1 cellular context compared by ENCODE assay signal in the genomic region with DNA sequence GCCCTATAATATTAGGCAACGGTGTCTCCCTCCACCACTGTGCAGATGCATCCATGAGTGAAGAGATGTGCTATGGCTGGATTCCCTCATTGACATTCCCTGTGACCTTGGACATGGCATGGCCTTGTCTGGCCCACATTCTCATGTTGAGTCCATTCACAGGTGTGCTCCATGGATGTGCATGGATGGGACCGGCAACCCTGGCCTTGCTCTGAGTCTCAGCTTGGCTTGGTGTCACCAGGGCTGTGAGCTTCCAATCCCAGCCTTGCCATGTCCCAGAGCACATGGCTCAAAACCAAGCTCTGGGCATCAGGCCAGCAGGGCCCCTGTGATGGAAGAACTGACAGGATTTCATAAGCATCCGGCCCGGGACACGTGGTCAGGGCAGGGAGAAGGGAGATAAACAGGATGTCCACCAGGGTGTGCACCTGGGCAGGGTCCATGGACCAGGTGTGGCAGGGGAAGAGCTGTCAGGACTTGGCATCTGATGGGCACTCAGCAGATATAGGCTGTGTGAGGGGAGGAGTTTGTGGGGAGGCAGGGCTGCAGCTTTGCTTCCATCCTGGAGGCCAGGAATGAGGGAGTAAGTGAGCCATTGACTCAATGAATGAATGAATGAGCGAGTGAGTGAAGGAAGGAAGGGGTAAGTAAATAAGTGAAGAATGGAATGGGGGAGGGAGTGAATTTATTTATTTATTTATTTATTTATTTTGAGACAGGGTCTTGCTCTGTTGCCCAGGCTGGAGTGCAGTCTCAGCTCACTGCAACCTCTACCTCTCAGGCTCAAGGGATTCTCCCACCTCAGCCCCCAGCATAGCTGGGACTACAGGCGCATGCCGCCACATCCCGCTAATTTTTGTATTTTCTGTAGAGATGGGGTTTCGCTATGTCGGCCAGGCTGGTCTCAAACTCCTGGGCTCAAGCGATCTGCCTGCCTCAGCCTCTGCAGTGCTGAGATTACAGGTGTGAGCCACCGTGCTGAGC.
TF ChIP-seq lines count a peak whose summit lies in the region.

No MANE protein-coding gene starts in this region.

TF ChIP-seq in HepG2, 621 proteins besides CTCF, POLR2A, EP300 and RAD21 (continued from another document and continues in another):
- TF ChIP-seq HNF4A (CRISPR knock-in tag; IDR thresholded peaks at IDR 0.05) (peak; percentile 94), ISL2 (CRISPR knock-in tag; IDR thresholded peaks at IDR 0.05) (peak; percentile 81), RCOR2 (CRISPR knock-in tag; IDR thresholded peaks at IDR 0.05) (peak; percentile 99), HOXA3 (CRISPR knock-in tag; IDR thresholded peaks at IDR 0.05) (peak; percentile 98), ZNF883 (CRISPR knock-in tag; IDR thresholded peaks at IDR 0.05; ENCODE audit: not compliant biosample characterization) (peak; percentile 98), ZNF660 (CRISPR knock-in tag; IDR thresholded peaks at IDR 0.05; ENCODE audit: borderline replicate concordance, low read depth) (peak; percentile 83; the same call in 1 of the 2 replicates), ZNF512B (CRISPR knock-in tag; IDR thresholded peaks at IDR 0.05; ENCODE audit: borderline replicate concordance) (peak; percentile 73), ZNF546 (CRISPR knock-in tag; conservative IDR thresholded peaks at IDR 0.05) (peak; percentile 86; the same call in 1 of the 2 replicates), GATAD2A (CRISPR knock-in tag; IDR thresholded peaks at IDR 0.05) (peak; percentile 100), NCOA5 (CRISPR knock-in tag; IDR thresholded peaks at IDR 0.05) (0 out of 2 replicates have a peak, but pooled peaks have one; percentile 32), TCF12 (IDR thresholded peaks at IDR 0.05) (no peak), TCF12 (CRISPR knock-in tag; IDR thresholded peaks at IDR 0.05) (peak; percentile 53; the same call in 1 of the 2 replicates), ATF7-NPFF (CRISPR knock-in tag; IDR thresholded peaks at IDR 0.05; ENCODE audit: low read depth) (peak; percentile 96), ZNF674 (CRISPR knock-in tag; IDR thresholded peaks at IDR 0.05; ENCODE audit: low read depth) (peak; percentile 71; the same call in 1 of the 2 replicates), EEA1 (CRISPR knock-in tag; IDR thresholded peaks at IDR 0.05; ENCODE audit: borderline replicate concordance) (peak; percentile 77; the same call in 1 of the 2 replicates), MAFG (CRISPR knock-in tag; IDR thresholded peaks at IDR 0.05) (no peak), YEATS2 (CRISPR knock-in tag; IDR thresholded peaks at IDR 0.05; ENCODE audit: borderline replicate concordance) (peak; percentile 98), KLF9 (CRISPR knock-in tag; IDR thresholded peaks at IDR 0.05; ENCODE audit: low read depth) (peak; percentile 98), ZC3H13 (CRISPR knock-in tag; IDR thresholded peaks at IDR 0.05) (peak; percentile 95), ZFY (CRISPR knock-in tag; IDR thresholded peaks at IDR 0.05) (peak; percentile 96), EZH2 (conservative IDR thresholded peaks at IDR 0.05; ENCODE audit: low read depth, low read length) (no peak), MZF1 (CRISPR knock-in tag; IDR thresholded peaks at IDR 0.05; ENCODE audit: borderline replicate concordance) (0 out of 2 replicates have a peak, but pooled peaks have one; percentile 18), PCBP2 (optimal IDR thresholded peaks at IDR 0.05; ENCODE audit: low read depth, low read length, poor library complexity, severe bottlenecking) (no peak), SP1 (IDR thresholded peaks at IDR 0.05) (no peak), SP1 (CRISPR knock-in tag; IDR thresholded peaks at IDR 0.05) (no peak; the same call in none of the 2 replicates), ZFYVE20 (CRISPR knock-in tag; IDR thresholded peaks at IDR 0.05; ENCODE audit: borderline replicate concordance, low read depth) (0 out of 2 replicates have a peak, but pooled peaks have one; percentile 19), MIXL1 (CRISPR knock-in tag; IDR thresholded peaks at IDR 0.05) (peak; percentile 99), ZBTB44 (CRISPR knock-in tag; IDR thresholded peaks at IDR 0.05) (peak; percentile 95), RFXANK (CRISPR knock-in tag; IDR thresholded peaks at IDR 0.05) (peak; percentile 95), GZF1 (CRISPR knock-in tag; IDR thresholded peaks at IDR 0.05) (0 out of 2 replicates have a peak, but pooled peaks have one; percentile 22), JUNB (CRISPR knock-in tag; IDR thresholded peaks at IDR 0.05; ENCODE audit: borderline replicate concordance) (peak; percentile 69), MEIS1 (CRISPR knock-in tag; IDR thresholded peaks at IDR 0.05; ENCODE audit: borderline replicate concordance) (peak; percentile 100), SMAD1 (CRISPR knock-in tag; IDR thresholded peaks at IDR 0.05; ENCODE audit: borderline replicate concordance, low read depth) (peak; percentile 77; the same call in 1 of the 2 replicates), YY1 (IDR thresholded peaks at IDR 0.05; ENCODE audit: insufficient read depth, insufficient replicate concordance, low read depth, low read length) (peak; percentile 74), JDP2 (CRISPR knock-in tag; IDR thresholded peaks at IDR 0.05; ENCODE audit: borderline replicate concordance) (no peak), CHD4 (IDR thresholded peaks at IDR 0.05; ENCODE audit: borderline replicate concordance, low read length) (peak; percentile 80; the same call in 1 of the 2 replicates), PTBP1 (IDR thresholded peaks at IDR 0.05; ENCODE audit: low read depth, low read length, poor library complexity, severe bottlenecking) (peak; percentile 50), ZSCAN31 (CRISPR knock-in tag; IDR thresholded peaks at IDR 0.05; ENCODE audit: low read depth) (peak; percentile 95), ZNF124 (CRISPR knock-in tag; IDR thresholded peaks at IDR 0.05) (peak; percentile 99), SIN3B (IDR thresholded peaks at IDR 0.05; ENCODE audit: low read length) (peak; percentile 61; the same call in 1 of the 2 replicates), ONECUT2 (CRISPR knock-in tag; IDR thresholded peaks at IDR 0.05) (no peak)
- TF ChIP-seq, protein P1, sequence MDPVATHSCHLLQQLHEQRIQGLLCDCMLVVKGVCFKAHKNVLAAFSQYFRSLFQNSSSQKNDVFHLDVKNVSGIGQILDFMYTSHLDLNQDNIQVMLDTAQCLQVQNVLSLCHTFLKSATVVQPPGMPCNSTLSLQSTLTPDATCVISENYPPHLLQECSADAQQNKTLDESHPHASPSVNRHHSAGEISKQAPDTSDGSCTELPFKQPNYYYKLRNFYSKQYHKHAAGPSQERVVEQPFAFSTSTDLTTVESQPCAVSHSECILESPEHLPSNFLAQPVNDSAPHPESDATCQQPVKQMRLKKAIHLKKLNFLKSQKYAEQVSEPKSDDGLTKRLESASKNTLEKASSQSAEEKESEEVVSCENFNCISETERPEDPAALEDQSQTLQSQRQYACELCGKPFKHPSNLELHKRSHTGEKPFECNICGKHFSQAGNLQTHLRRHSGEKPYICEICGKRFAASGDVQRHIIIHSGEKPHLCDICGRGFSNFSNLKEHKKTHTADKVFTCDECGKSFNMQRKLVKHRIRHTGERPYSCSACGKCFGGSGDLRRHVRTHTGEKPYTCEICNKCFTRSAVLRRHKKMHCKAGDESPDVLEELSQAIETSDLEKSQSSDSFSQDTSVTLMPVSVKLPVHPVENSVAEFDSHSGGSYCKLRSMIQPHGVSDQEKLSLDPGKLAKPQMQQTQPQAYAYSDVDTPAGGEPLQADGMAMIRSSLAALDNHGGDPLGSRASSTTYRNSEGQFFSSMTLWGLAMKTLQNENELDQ (CRISPR knock-in tag; IDR thresholded peaks at IDR 0.05; ENCODE audit: borderline replicate concordance) = peak; percentile 91
- TF ChIP-seq, protein P2, sequence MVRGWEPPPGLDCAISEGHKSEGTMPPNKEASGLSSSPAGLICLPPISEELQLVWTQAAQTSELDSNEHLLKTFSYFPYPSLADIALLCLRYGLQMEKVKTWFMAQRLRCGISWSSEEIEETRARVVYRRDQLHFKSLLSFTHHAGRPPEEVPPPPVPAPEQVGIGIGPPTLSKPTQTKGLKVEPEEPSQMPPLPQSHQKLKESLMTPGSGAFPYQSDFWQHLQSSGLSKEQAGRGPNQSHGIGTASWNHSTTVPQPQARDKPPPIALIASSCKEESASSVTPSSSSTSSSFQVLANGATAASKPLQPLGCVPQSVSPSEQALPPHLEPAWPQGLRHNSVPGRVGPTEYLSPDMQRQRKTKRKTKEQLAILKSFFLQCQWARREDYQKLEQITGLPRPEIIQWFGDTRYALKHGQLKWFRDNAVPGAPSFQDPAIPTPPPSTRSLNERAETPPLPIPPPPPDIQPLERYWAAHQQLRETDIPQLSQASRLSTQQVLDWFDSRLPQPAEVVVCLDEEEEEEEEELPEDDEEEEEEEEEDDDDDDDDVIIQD (CRISPR knock-in tag; IDR thresholded peaks at IDR 0.05; ENCODE audit: low read depth) = peak; percentile 99
- TF ChIP-seq, protein P3, sequence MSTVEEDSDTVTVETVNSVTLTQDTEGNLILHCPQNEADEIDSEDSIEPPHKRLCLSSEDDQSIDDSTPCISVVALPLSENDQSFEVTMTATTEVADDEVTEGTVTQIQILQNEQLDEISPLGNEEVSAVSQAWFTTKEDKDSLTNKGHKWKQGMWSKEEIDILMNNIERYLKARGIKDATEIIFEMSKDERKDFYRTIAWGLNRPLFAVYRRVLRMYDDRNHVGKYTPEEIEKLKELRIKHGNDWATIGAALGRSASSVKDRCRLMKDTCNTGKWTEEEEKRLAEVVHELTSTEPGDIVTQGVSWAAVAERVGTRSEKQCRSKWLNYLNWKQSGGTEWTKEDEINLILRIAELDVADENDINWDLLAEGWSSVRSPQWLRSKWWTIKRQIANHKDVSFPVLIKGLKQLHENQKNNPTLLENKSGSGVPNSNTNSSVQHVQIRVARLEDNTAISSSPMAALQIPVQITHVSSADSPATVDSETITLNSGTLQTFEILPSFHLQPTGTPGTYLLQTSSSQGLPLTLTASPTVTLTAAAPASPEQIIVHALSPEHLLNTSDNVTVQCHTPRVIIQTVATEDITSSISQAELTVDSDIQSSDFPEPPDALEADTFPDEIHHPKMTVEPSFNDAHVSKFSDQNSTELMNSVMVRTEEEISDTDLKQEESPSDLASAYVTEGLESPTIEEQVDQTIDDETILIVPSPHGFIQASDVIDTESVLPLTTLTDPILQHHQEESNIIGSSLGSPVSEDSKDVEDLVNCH (CRISPR knock-in tag; IDR thresholded peaks at IDR 0.05) = 0 out of 2 replicates have a peak, but pooled peaks have one; percentile 86
- TF ChIP-seq, protein P4, sequence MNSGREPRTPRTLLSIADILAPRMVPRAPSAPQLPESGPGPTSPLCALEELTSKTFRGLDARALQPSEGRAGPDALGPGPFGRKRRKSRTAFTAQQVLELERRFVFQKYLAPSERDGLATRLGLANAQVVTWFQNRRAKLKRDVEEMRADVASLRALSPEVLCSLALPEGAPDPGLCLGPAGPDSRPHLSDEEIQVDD (CRISPR knock-in tag; IDR thresholded peaks at IDR 0.05; ENCODE audit: borderline replicate concordance) = peak; percentile 98
- TF ChIP-seq, protein P5, sequence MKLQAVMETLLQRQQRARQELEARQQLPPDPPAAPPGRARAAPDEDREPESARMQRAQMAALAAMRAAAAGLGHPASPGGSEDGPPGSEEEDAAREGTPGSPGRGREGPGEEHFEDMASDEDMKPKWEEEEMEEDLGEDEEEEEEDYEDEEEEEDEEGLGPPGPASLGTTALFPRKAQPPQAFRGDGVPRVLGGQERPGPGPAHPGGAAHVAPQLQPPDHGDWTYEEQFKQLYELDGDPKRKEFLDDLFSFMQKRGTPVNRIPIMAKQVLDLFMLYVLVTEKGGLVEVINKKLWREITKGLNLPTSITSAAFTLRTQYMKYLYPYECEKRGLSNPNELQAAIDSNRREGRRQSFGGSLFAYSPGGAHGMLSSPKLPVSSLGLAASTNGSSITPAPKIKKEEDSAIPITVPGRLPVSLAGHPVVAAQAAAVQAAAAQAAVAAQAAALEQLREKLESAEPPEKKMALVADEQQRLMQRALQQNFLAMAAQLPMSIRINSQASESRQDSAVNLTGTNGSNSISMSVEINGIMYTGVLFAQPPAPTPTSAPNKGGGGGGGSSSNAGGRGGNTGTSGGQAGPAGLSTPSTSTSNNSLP (IDR thresholded peaks at IDR 0.05; ENCODE audit: low read depth, low read length) = peak; percentile 91
- TF ChIP-seq, protein P6, sequence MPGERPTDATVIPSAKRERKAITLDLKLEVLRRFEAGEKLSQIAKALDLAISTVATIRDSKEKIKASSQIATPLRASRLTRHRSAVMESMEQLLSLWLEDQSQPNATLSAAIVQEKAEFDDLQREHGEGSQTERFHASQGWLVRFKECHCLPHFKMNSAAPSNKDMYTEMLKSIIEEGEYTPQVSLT (CRISPR knock-in tag; IDR thresholded peaks at IDR 0.05; ENCODE audit: borderline replicate concordance, low read depth) = no peak
